22 cellular contexts compared by ENCODE assay signal in the genomic region with DNA sequence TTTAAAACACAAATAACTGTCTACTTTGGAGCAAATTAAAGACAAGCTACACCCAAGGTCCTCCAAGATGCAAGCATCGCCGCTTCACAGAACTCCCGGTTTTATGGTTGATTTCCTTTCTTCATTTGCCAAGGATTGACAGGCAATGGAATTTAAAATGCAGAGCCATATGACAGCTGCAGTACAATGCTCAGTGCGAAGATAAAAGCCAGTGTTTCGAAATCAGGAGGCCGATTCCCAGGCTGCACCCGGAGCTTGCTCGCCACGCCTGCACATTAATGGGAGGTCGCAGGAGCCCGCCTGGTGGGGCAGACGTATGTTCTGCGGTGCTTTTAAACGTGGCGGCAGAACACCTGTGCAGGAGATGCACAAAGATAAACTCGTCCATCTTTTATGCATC.
"Had no signal": no experiment of that assay in that cellular context is flagged by ENCODE, and none has a peak within 500 bp of the region (broad histone marks: within the 10 kb centered on the region; RNA-seq: fewer than 3 reads in every experiment).

No MANE protein-coding gene starts in this region.

- H3K4me1 Mint-ChIP-seq: activated naive CD8-positive, alpha-beta T cell treated with anti-CD3 and anti-CD28 coated beads for 36 hours; naive B cell had no signal

- H3K9me3 Mint-ChIP-seq: nephron progenitor cell had no signal

- H3K4me3 Mint-ChIP-seq: activated naive CD8-positive, alpha-beta T cell treated with anti-CD3 and anti-CD28 coated beads for 36 hours; naive B cell; nephron progenitor cell; T-helper 1 cell treated with Interleukin-12 subunit alpha and Interleukin-12 subunit beta and Interleukin-4 antibody, amounts not matched to agents 30 μg/mL and 1 μg/mL, for 36 hours had no signal

- DNase-seq: activated CD4-positive, alpha-beta T cell treated with anti-CD3 and anti-CD28 coated beads for 4 hours; activated CD4-positive, alpha-beta T cell treated with anti-CD3 and anti-CD28 coated beads, Interleukin-2, amount 50 U/mL, for 48 hours; activated CD8-positive, alpha-beta memory T cell treated with anti-CD3 and anti-CD28 coated beads for 24 hours; activated effector memory CD4-positive, alpha-beta T cell treated with Interleukin-2 at 50 U/mL for 16 hours; activated naive CD4-positive, alpha-beta T cell treated with Interleukin-2 at 50 U/mL for 16 hours; activated naive CD8-positive, alpha-beta T cell treated with anti-CD3 and anti-CD28 coated beads for 36 hours; caudate nucleus; islet precursor cell; left cardiac atrium; left ventricle myocardium superior; naive B cell; nephron progenitor cell; occipital lobe; right cardiac atrium; spleen; T-helper 9 cell; tibial artery; upper lobe of right lung had no signal

- H3K27me3 Mint-ChIP-seq: activated naive CD8-positive, alpha-beta T cell treated with anti-CD3 and anti-CD28 coated beads for 36 hours had no signal

- ATAC-seq: left cardiac atrium, left ventricle myocardium superior, right cardiac atrium, upper lobe of right lung had no signal

- H3K36me3 Mint-ChIP-seq: activated naive CD8-positive, alpha-beta T cell treated with anti-CD3 and anti-CD28 coated beads for 36 hours; naive B cell had no signal

- H3K9me3 ChIP-seq: spleen, suprapubic skin, tibial artery, upper lobe of right lung had no signal

- H3K27ac Mint-ChIP-seq: activated naive CD8-positive, alpha-beta T cell treated with anti-CD3 and anti-CD28 coated beads for 36 hours; nephron progenitor cell; T-helper 1 cell treated with Interleukin-12 subunit alpha and Interleukin-12 subunit beta and Interleukin-4 antibody, amounts not matched to agents 30 μg/mL and 1 μg/mL, for 36 hours had no signal

- H3K27ac ChIP-seq: hepatocyte, spleen, suprapubic skin, tibial artery, upper lobe of right lung, VCaP had no signal

- H3K4me1 ChIP-seq: spleen, tibial artery, upper lobe of right lung had no signal

- H3K4me3 ChIP-seq: hepatocyte, spleen, suprapubic skin, tibial artery, upper lobe of right lung had no signal

- H3K36me3 ChIP-seq: spleen, suprapubic skin, tibial artery, upper lobe of right lung had no signal

- H3K27me3 ChIP-seq: hepatocyte, spleen, suprapubic skin, tibial artery, upper lobe of right lung had no signal
